In the genomic region with DNA sequence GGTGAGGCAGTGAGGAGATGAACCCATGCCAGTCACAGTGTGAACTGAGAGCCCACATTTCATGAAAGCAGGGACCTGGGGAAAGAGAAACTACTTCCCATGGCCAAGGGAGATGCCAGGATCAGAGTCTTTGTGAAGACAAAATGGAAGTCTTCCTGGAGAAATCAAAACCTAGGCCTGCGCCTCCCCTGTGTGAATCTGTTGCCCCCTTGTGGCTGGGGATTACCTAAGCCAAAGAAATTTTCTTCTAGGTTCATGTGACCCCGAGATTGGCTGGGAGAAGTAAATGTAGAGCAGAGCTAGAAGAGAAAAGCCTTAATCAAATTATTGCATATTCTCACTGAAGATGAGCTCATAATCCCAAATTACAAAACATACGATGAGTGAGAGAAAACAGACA, we compare ENCODE assay signal across 11 cellular contexts.
DNase-seq lines count a peak whose midpoint lies in the region; ATAC-seq, FAIRE-seq and TF ChIP-seq lines count a peak whose summit lies in the region.
"Had no signal": no experiment of that assay in that cellular context is flagged by ENCODE, and none has a peak within 500 bp of the region (broad histone marks: within the 10 kb centered on the region; RNA-seq: fewer than 3 reads in every experiment).

No MANE protein-coding gene starts in this region.

- in situ Hi-C loops in GM12878 (cut with MboI): no loop called here

- peak; percentile 29 for DNase-seq in activated naive CD4-positive, alpha-beta T cell treated with anti-CD3 and anti-CD28 coated beads for 36 hours
- no peak for DNase-seq in activated naive CD4-positive, alpha-beta T cell treated with Interleukin-2 at 50 U/mL for 16 hours
- DNase-seq in NB4 (ENCODE audit: low read depth) (peak; percentile 42), GM12878 (ENCODE audit: low read depth, low spot score) (no peak), prostate gland (ENCODE audit: low spot score) (no peak)
- DNase-seq in activated naive CD4-positive, alpha-beta T cell treated with anti-CD3 and anti-CD28 coated beads, Interleukin-2, amount 50 U/mL, for 16 hours: no peak
- DNase-seq in stimulated activated CD4-positive, alpha-beta T cell treated with anti-CD3 and anti-CD28 coated beads, Interleukin-4, amount 100 ng/mL, for 24 hours: no peak
- DNase-seq: GDM1 had no signal

- POLR2A ChIA-PET in GM12878 (lab: Charles Lee): no interaction called here

- WGBS in GM12878 (ENCODE audit: insufficient coverage, insufficient replicate concordance, low lambda C conversion rate, missing lambda C conversion rate): 6% methylated on average over 3 of the region's 3 CpGs
- WGBS in prostate gland: 81% methylated on average over 3 of the region's 3 CpGs

- intact Hi-C loops in activated naive CD4-positive, alpha-beta T cell treated with anti-CD3 and anti-CD28 coated beads for 36 hours (cut with micrococcal nuclease): no loop called here
- intact Hi-C loops in GM12878 (cut with micrococcal nuclease; ENCODE audit: unreplicated experiment) (no loop called here), prostate gland (cut with DNase I) (no loop called here)

- no peaks in the 10 kb centered on the region for H3K4me1 Mint-ChIP-seq in activated naive CD4-positive, alpha-beta T cell treated with anti-CD3 and anti-CD28 coated beads for 36 hours (ENCODE audit: low read depth)

- H3K4me1 ChIP-seq in GM12878 (ENCODE audit: control insufficient read depth, insufficient read depth, low read length) (no peaks in the 10 kb centered on the region), skeletal muscle satellite cell (ENCODE audit: control insufficient read depth, insufficient read depth, low read length) (peaks cover 30% of the 10 kb centered on the region), prostate gland (replicated peaks) (no peaks in the 10 kb centered on the region)

- CTCF ChIA-PET in activated naive CD4-positive, alpha-beta T cell treated with anti-CD3 and anti-CD28 coated beads for 36 hours (lab: Charles Lee): interaction anchor here (1.1 kb wide), 1 partner anchor 10 kb away, joined by 5 read pairs; no protein-coding TSS in a partner anchor
- CTCF ChIA-PET in GM12878 (lab: Yijun Ruan, JAX): interaction anchor here (0.8 kb wide), 3 partner anchors 26 to 113 kb away, joined by 3 to 4 read pairs (median 4); no protein-coding TSS in a partner anchor

- BruUV-seq in GM12878 (replicated peaks; lab: Mats Ljungman, UMichigan): no TSS peak

- H3K4me3 ChIP-seq in NB4 (ENCODE audit: low read depth, low read length) (no peak overlapping the region), GM12878 (no peak overlapping the region), skeletal muscle satellite cell (ENCODE audit: low read length) (no peak overlapping the region), prostate gland (no peak overlapping the region)

- TF ChIP-seq CTCF in NB4 (IDR thresholded peaks at IDR 0.05; ENCODE audit: low read depth, low read length) (peak; percentile 61), GM12878 (IDR thresholded peaks at IDR 0.05 in 2 of 3, conservative IDR thresholded peaks at IDR 0.05 in 1 of 3; ENCODE audit: control insufficient read depth in 2 of 3, extremely low read depth in 1 of 3, insufficient read depth in 1 of 3, low read depth in 3 of 3, low read length in 3 of 3) (peak; percentile 33 to 52 (median 48); a peak in 5 of 6 replicates), prostate gland (IDR thresholded peaks at IDR 0.05) (peak in 1 of 4 experiments; percentile 23)

- H3K9ac ChIP-seq in GM12878 (ENCODE audit: control insufficient read depth, insufficient read depth, low read length) (no peak overlapping the region), skeletal muscle satellite cell (ENCODE audit: low read depth, low read length) (peak overlapping the region; percentile 79)

- H3K27ac ChIP-seq in GM12878 (ENCODE audit: control insufficient read depth, insufficient read depth) (no peak overlapping the region), prostate gland (no peak overlapping the region)

- H3K9me3 ChIP-seq in GM12878 (replicated peaks; ENCODE audit: control insufficient read depth, insufficient read depth, low read length): no peaks in the 10 kb centered on the region; the same call in 2 of the 3 replicates
- H3K9me3 ChIP-seq in skeletal muscle satellite cell (replicated peaks; ENCODE audit: low read length): no peaks in the 10 kb centered on the region
- no peaks in the 10 kb centered on the region for H3K9me3 ChIP-seq in prostate gland

- TF ChIP-seq RAD21 in GM12878 (IDR thresholded peaks at IDR 0.05; ENCODE audit: insufficient read depth, low read depth, low read length): peak; percentile 53

- no peaks in the 10 kb centered on the region for H4K20me1 ChIP-seq in GM12878 (ENCODE audit: control insufficient read depth, insufficient read depth)

- RAD21 ChIA-PET in GM12878 (lab: Charles Lee; ENCODE audit: unreplicated experiment): no interaction called here

- peaks cover 7% of the 10 kb centered on the region for H3K27me3 Mint-ChIP-seq in activated naive CD4-positive, alpha-beta T cell treated with anti-CD3 and anti-CD28 coated beads for 36 hours (ENCODE audit: low read depth)

- no peak overlapping the region for H2AFZ ChIP-seq in GM12878 (ENCODE audit: control insufficient read depth, low read depth, low read length)

- no peak for TF ChIP-seq EP300 in GM12878 (IDR thresholded peaks at IDR 0.05; ENCODE audit: borderline replicate concordance in 1 of 2, control insufficient read depth in 1 of 2, low read depth in 2 of 2, low read length in 2 of 2)

- H3K27me3 ChIP-seq in GM12878 (replicated peaks in 1 of 2; ENCODE audit: control insufficient read depth in 2 of 2, insufficient read depth in 2 of 2, low read length in 1 of 2) (no peaks in the 10 kb centered on the region), skeletal muscle satellite cell (ENCODE audit: control insufficient read depth, insufficient read depth, low read length) (no peaks in the 10 kb centered on the region), prostate gland (replicated peaks; ENCODE audit: insufficient read depth) (peaks cover 4% of the 10 kb centered on the region)

- SMC1A ChIA-PET in GM12878 (lab: Charles Lee; ENCODE audit: uncharacterized antibody, unreplicated experiment): interaction anchor here (0.6 to 1.0 kb wide), 2 partner anchors 205 to 321 kb away, joined by 3 read pairs; no protein-coding TSS in a partner anchor

- no peaks in the 10 kb centered on the region for H3K36me3 ChIP-seq in GM12878 (ENCODE audit: control insufficient read depth in 2 of 2, insufficient read depth in 2 of 2, low read length in 1 of 2)
- no peaks in the 10 kb centered on the region for H3K36me3 ChIP-seq in skeletal muscle satellite cell (ENCODE audit: insufficient read depth, low read length)
- H3K36me3 ChIP-seq in prostate gland: no peaks in the 10 kb centered on the region

- no peak for FAIRE-seq in GM12878 (lab: Jason Lieb, UNC)

- H3K79me2 ChIP-seq in GM12878 (ENCODE audit: control insufficient read depth, insufficient read depth, low read length): no peaks in the 10 kb centered on the region

- no peak for TF ChIP-seq POLR2A in NB4 (IDR thresholded peaks at IDR 0.05; ENCODE audit: extremely low read depth, insufficient read length)
- TF ChIP-seq POLR2A in GM12878 (IDR thresholded peaks at IDR 0.05; ENCODE audit: low read depth, low read length): no peak
- TF ChIP-seq POLR2A in prostate gland (IDR thresholded peaks at IDR 0.05): no peak

- no peak overlapping the region for H3K4me3 Mint-ChIP-seq in activated naive CD4-positive, alpha-beta T cell treated with anti-CD3 and anti-CD28 coated beads for 36 hours
- H3K4me3 Mint-ChIP-seq: brain; T-helper 1 cell treated with Interleukin-12 subunit alpha and Interleukin-12 subunit beta and Interleukin-4 antibody, amounts not matched to agents 30 μg/mL and 1 μg/mL, for 36 hours had no signal

- H3K36me3 Mint-ChIP-seq in activated naive CD4-positive, alpha-beta T cell treated with anti-CD3 and anti-CD28 coated beads for 36 hours (ENCODE audit: low read depth): no peaks in the 10 kb centered on the region
- H3K36me3 Mint-ChIP-seq: brain had no signal

- H3K4me2 ChIP-seq in GM12878 (ENCODE audit: control insufficient read depth, insufficient read depth) (no peak overlapping the region), skeletal muscle satellite cell (ENCODE audit: low read length) (no peak overlapping the region)

- no peak overlapping the region for H3K27ac Mint-ChIP-seq in activated naive CD4-positive, alpha-beta T cell treated with anti-CD3 and anti-CD28 coated beads for 36 hours
- H3K27ac Mint-ChIP-seq: brain; T-helper 1 cell treated with Interleukin-12 subunit alpha and Interleukin-12 subunit beta and Interleukin-4 antibody, amounts not matched to agents 30 μg/mL and 1 μg/mL, for 36 hours had no signal

- ATAC-seq in GM12878: no peak

- no peaks in the 10 kb centered on the region for H3K9me3 Mint-ChIP-seq in activated naive CD4-positive, alpha-beta T cell treated with anti-CD3 and anti-CD28 coated beads for 36 hours
- H3K9me3 Mint-ChIP-seq: T-helper 1 cell treated with Interleukin-12 subunit alpha and Interleukin-12 subunit beta and Interleukin-4 antibody, amounts not matched to agents 30 μg/mL and 1 μg/mL, for 36 hours had no signal

TF ChIP-seq in GM12878, 131 proteins besides CTCF, POLR2A, EP300 and RAD21:
- no peak for TF ChIP-seq TCF7 (IDR thresholded peaks at IDR 0.05; ENCODE audit: borderline replicate concordance)
- TF ChIP-seq SMC3 (IDR thresholded peaks at IDR 0.05; ENCODE audit: borderline replicate concordance, low read length): peak; percentile 22
- TF ChIP-seq YY1 (IDR thresholded peaks at IDR 0.05; ENCODE audit: low read depth, low read length): 0 out of 2 replicates have a peak, but pooled peaks have one; percentile 24

Comparison
In these comparisons a context has a peak if more than half of its experiments do, and no peak if none do; other contexts are left out.
1. DNase-seq: peak in activated naive CD4-positive, alpha-beta T cell treated with anti-CD3 and anti-CD28 coated beads for 36 hours (single experiment) and NB4 (single experiment); none in activated naive CD4-positive, alpha-beta T cell treated with Interleukin-2 at 50 U/mL for 16 hours (single experiment), GM12878 (single experiment), prostate gland (single experiment), activated naive CD4-positive, alpha-beta T cell treated with anti-CD3 and anti-CD28 coated beads, Interleukin-2, amount 50 U/mL, for 16 hours (single experiment) and stimulated activated CD4-positive, alpha-beta T cell treated with anti-CD3 and anti-CD28 coated beads, Interleukin-4, amount 100 ng/mL, for 24 hours (single experiment).